33 cellular contexts compared by ENCODE assay signal in the genomic region with DNA sequence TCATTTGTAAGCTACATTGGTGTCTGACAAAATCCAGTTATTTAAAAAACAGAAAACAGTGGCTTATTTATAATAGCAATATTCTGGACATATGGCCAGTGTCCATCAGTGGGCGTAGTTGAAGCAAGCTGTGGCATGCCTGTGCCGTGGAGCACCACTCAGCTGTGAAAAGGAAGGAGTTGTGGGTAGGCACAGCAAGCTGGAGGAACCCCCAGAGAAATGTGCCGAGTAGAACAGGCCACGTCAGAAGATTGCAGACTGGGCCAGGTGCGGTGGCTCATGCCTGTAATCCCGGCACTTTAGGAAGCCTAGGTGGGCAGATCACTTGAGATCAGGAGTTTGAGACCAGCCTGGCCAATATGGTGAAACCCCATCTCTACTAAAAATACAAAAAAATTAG.
"Had no signal": no experiment of that assay in that cellular context is flagged by ENCODE, and none has a peak within 500 bp of the region (broad histone marks: within the 10 kb centered on the region; RNA-seq: fewer than 3 reads in every experiment).

No MANE protein-coding gene starts in this region.

- H3K4me3 Mint-ChIP-seq: activated B cell treated with CpG ODN at 0.5 μM for 24 hours; activated CD8-positive, alpha-beta T cell treated with anti-CD3 and anti-CD28 coated beads for 36 hours; activated naive CD4-positive, alpha-beta T cell treated with anti-CD3 and anti-CD28 coated beads, Interleukin-2, amount 10 ng/mL, durations not matched to agents 7 days and 5 days; activated naive CD8-positive, alpha-beta T cell treated with anti-CD3 and anti-CD28 coated beads, Interleukin-2, amount 10 ng/mL, durations not matched to agents 7 days and 5 days; activated T-cell treated with anti-CD3 and anti-CD28 coated beads, Interleukin-2, amount 50 U/mL, for 24 hours; activated T-cell treated with anti-CD3 and anti-CD28 coated beads, Interleukin-2, amount 50 U/mL, for 72 hours; brain; endodermal cell; T-helper 17 cell; T-helper 2 cell treated with Interferon-gamma antibody and Interleukin-4, amounts not matched to agents 5 μg/mL and 100 μg/mL, for 36 hours had no signal

- ATAC-seq: activated CD4-positive, CD25-positive, alpha-beta regulatory T cell treated with anti-CD3 and anti-CD28 coated beads, Interleukin-2, amount 50 U/mL, for 24 hours; activated CD8-positive, alpha-beta T cell treated with anti-CD3 and anti-CD28 coated beads for 36 hours; activated naive CD4-positive, alpha-beta T cell treated with anti-CD3 and anti-CD28 coated beads, Interleukin-2, amount 50 U/mL, for 72 hours; activated T-cell treated with anti-CD3 and anti-CD28 coated beads, Interleukin-2, amount 50 U/mL, for 72 hours; foreskin keratinocyte; gastrocnemius medialis; heart left ventricle; T-helper 17 cell had no signal

- H3K27me3 ChIP-seq: ascending aorta, cardiac muscle cell, esophagus muscularis mucosa, foreskin keratinocyte, gastrocnemius medialis, heart left ventricle had no signal

- H3K36me3 Mint-ChIP-seq: activated naive CD4-positive, alpha-beta T cell treated with anti-CD3 and anti-CD28 coated beads, Interleukin-2, amount 50 U/mL, for 72 hours; activated naive CD8-positive, alpha-beta T cell treated with anti-CD3 and anti-CD28 coated beads, Interleukin-2, amount 10 ng/mL, durations not matched to agents 7 days and 5 days had no signal

- DNase-seq: activated B cell treated with CpG ODN at 0.5 μM for 24 hours; activated CD4-positive, alpha-beta T cell treated with anti-CD3 and anti-CD28 coated beads for 48 hours; activated CD4-positive, alpha-beta T cell treated with anti-CD3 and anti-CD28 coated beads, Interleukin-2, amount 50 U/mL, for 1 hour; activated CD4-positive, alpha-beta T cell treated with anti-CD3 and anti-CD28 coated beads, Interleukin-2, amount 50 U/mL, for 48 hours; activated CD8-positive, alpha-beta memory T cell treated with anti-CD3 and anti-CD28 coated beads, Interleukin-2, amount 50 U/mL, for 48 hours; activated CD8-positive, alpha-beta T cell treated with anti-CD3 and anti-CD28 coated beads for 36 hours; activated gamma-delta T cell; activated naive CD4-positive, alpha-beta T cell; activated naive CD4-positive, alpha-beta T cell treated with anti-CD3 and anti-CD28 coated beads, Interleukin-2, amount 10 ng/mL, durations not matched to agents 7 days and 5 days; activated naive CD8-positive, alpha-beta T cell treated with anti-CD3 and anti-CD28 coated beads, Interleukin-2, amount 10 ng/mL, durations not matched to agents 7 days and 5 days; activated T-cell treated with anti-CD3 and anti-CD28 coated beads for 4 hours; activated T-cell treated with anti-CD3 and anti-CD28 coated beads, Interleukin-2, amount 50 U/mL, for 24 hours; activated T-cell treated with anti-CD3 and anti-CD28 coated beads, Interleukin-2, amount 50 U/mL, for 72 hours; central memory CD4-positive, alpha-beta T cell; effector CD8-positive, alpha-beta T cell; endodermal cell; erythroblast; foreskin keratinocyte; gastrocnemius medialis; glutamatergic neuron; heart left ventricle; hypothalamus; T-helper 17 cell; T1000; WERI-Rb-1 had no signal

- H3K4me1 ChIP-seq: breast epithelium, foreskin keratinocyte, gastrocnemius medialis had no signal

- H3K4me1 Mint-ChIP-seq: activated naive CD4-positive, alpha-beta T cell treated with anti-CD3 and anti-CD28 coated beads, Interleukin-2, amount 10 ng/mL, durations not matched to agents 7 days and 5 days; activated naive CD8-positive, alpha-beta T cell treated with anti-CD3 and anti-CD28 coated beads, Interleukin-2, amount 10 ng/mL, durations not matched to agents 7 days and 5 days; endodermal cell; T-helper 17 cell had no signal

- H3K27ac Mint-ChIP-seq: activated B cell treated with CpG ODN at 0.5 μM for 24 hours; activated CD8-positive, alpha-beta T cell treated with anti-CD3 and anti-CD28 coated beads for 36 hours; activated naive CD4-positive, alpha-beta T cell treated with anti-CD3 and anti-CD28 coated beads, Interleukin-2, amount 10 ng/mL, durations not matched to agents 7 days and 5 days; activated naive CD4-positive, alpha-beta T cell treated with anti-CD3 and anti-CD28 coated beads, Interleukin-2, amount 50 U/mL, for 72 hours; activated naive CD8-positive, alpha-beta T cell treated with anti-CD3 and anti-CD28 coated beads, Interleukin-2, amount 10 ng/mL, durations not matched to agents 7 days and 5 days; activated T-cell treated with anti-CD3 and anti-CD28 coated beads, Interleukin-2, amount 50 U/mL, for 24 hours; activated T-cell treated with anti-CD3 and anti-CD28 coated beads, Interleukin-2, amount 50 U/mL, for 72 hours; brain; endodermal cell; T-helper 17 cell; T-helper 2 cell treated with Interferon-gamma antibody and Interleukin-4, amounts not matched to agents 5 μg/mL and 100 μg/mL, for 36 hours had no signal

- H3K36me3 ChIP-seq: ascending aorta, breast epithelium, cardiac muscle cell, esophagus muscularis mucosa, gastrocnemius medialis, heart left ventricle, WERI-Rb-1 had no signal

- H3K9me3 ChIP-seq: ascending aorta, breast epithelium, esophagus muscularis mucosa, gastrocnemius medialis, heart left ventricle had no signal

- H3K9me3 Mint-ChIP-seq: activated CD8-positive, alpha-beta T cell treated with anti-CD3 and anti-CD28 coated beads for 36 hours; activated naive CD4-positive, alpha-beta T cell treated with anti-CD3 and anti-CD28 coated beads, Interleukin-2, amount 10 ng/mL, durations not matched to agents 7 days and 5 days; activated naive CD4-positive, alpha-beta T cell treated with anti-CD3 and anti-CD28 coated beads, Interleukin-2, amount 50 U/mL, for 72 hours; activated naive CD8-positive, alpha-beta T cell treated with anti-CD3 and anti-CD28 coated beads, Interleukin-2, amount 10 ng/mL, durations not matched to agents 7 days and 5 days; activated T-cell treated with anti-CD3 and anti-CD28 coated beads, Interleukin-2, amount 50 U/mL, for 24 hours; activated T-cell treated with anti-CD3 and anti-CD28 coated beads, Interleukin-2, amount 50 U/mL, for 72 hours; T-helper 2 cell treated with Interferon-gamma antibody and Interleukin-4, amounts not matched to agents 5 μg/mL and 100 μg/mL, for 36 hours had no signal

- H3K4me3 ChIP-seq: ascending aorta, breast epithelium, cardiac muscle cell, esophagus muscularis mucosa, gastrocnemius medialis, heart left ventricle had no signal

- H3K27ac ChIP-seq: ascending aorta, breast epithelium, cardiac muscle cell, esophagus muscularis mucosa, foreskin keratinocyte, gastrocnemius medialis, heart left ventricle, WERI-Rb-1 had no signal

- H3K27me3 Mint-ChIP-seq: activated B cell treated with CpG ODN at 0.5 μM for 24 hours; activated CD8-positive, alpha-beta T cell treated with anti-CD3 and anti-CD28 coated beads for 36 hours; activated naive CD4-positive, alpha-beta T cell treated with anti-CD3 and anti-CD28 coated beads, Interleukin-2, amount 10 ng/mL, durations not matched to agents 7 days and 5 days; activated naive CD8-positive, alpha-beta T cell treated with anti-CD3 and anti-CD28 coated beads, Interleukin-2, amount 10 ng/mL, durations not matched to agents 7 days and 5 days; activated T-cell treated with anti-CD3 and anti-CD28 coated beads, Interleukin-2, amount 50 U/mL, for 24 hours; brain; T-helper 17 cell had no signal
